ENCODE assay signal across 11 cellular contexts in genomic region chr16:85908889-85909584, GRCh38. TPM values are rescaled to one million over a fixed set of nuclear protein-coding genes. Genes with fewer than 3 reads are reported as not detected.
DNase-seq lines count a peak whose midpoint lies in the region; ATAC-seq and TF ChIP-seq lines count a peak whose summit lies in the region.
"Had no signal": no experiment of that assay in that cellular context is flagged by ENCODE, and none has a peak within 500 bp of the region (broad histone marks: within the 10 kb centered on the region; RNA-seq: fewer than 3 reads in every experiment).

No MANE protein-coding gene starts in this region.

- no peaks in the 10 kb centered on the region for H3K9me3 ChIP-seq in right atrium auricular region
- no peaks in the 10 kb centered on the region for H3K9me3 ChIP-seq in adrenal gland (replicated peaks in 1 of 3)
- no peaks in the 10 kb centered on the region for H3K9me3 ChIP-seq in upper lobe of right lung

- 67 to 73% (median 70%) methylated on average over 10 of the region's 10 CpGs for WGBS in adrenal gland, 4 donors

- peak overlapping the region; percentile 78 for H3K4me3 Mint-ChIP-seq in memory B cell
- H3K4me3 Mint-ChIP-seq: activated CD4-positive, alpha-beta T cell treated with anti-CD3 and anti-CD28 coated beads, Interleukin-2, amount 10 ng/mL, durations not matched to agents 7 days and 5 days; neural progenitor cell had no signal

- H3K36me3 ChIP-seq in right atrium auricular region (no peaks in the 10 kb centered on the region), adrenal gland (replicated peaks in 1 of 2) (no peaks in the 10 kb centered on the region), upper lobe of right lung (no peaks in the 10 kb centered on the region)
- H3K36me3 ChIP-seq: neural progenitor cell had no signal

- H3K36me3 Mint-ChIP-seq in memory B cell: peaks cover 66% of the 10 kb centered on the region
- H3K36me3 Mint-ChIP-seq: neural progenitor cell had no signal

- H3K27ac Mint-ChIP-seq in memory B cell: peak overlapping the region; percentile 94
- H3K27ac Mint-ChIP-seq: neural progenitor cell had no signal

- no peak for TF ChIP-seq CTCF in right atrium auricular region (IDR thresholded peaks at IDR 0.05)
- TF ChIP-seq CTCF in adrenal gland (IDR thresholded peaks at IDR 0.05): no peak
- TF ChIP-seq CTCF in upper lobe of right lung (IDR thresholded peaks at IDR 0.05): no peak

- H3K9me3 Mint-ChIP-seq in memory B cell: no peaks in the 10 kb centered on the region

- H3K4me1 Mint-ChIP-seq in memory B cell: peaks cover 61% of the 10 kb centered on the region

- ATAC-seq in Right ventricle myocardium inferior (peak; percentile 51), memory B cell (ENCODE audit: low read depth) (peak; percentile 2), upper lobe of right lung (peak; percentile 67), HG03045 (IDR thresholded peaks at IDR 0.05; ENCODE audit: unreplicated experiment) (no peak)

- intact Hi-C loops in Right ventricle myocardium inferior (cut with DNase I): no loop called here
- intact Hi-C loops in adrenal gland (cut with DNase I): no loop called here
- intact Hi-C loops in upper lobe of right lung (cut with DNase I): no loop called here

- H3K4me1 ChIP-seq in right atrium auricular region (peaks cover 0 to 14% of the 10 kb centered on the region in 2 donors), adrenal gland (replicated peaks in 1 of 2) (peaks cover 7 to 24% of the 10 kb centered on the region in 2 donors), upper lobe of right lung (peaks cover 23% of the 10 kb centered on the region)

- H3K27me3 ChIP-seq in right atrium auricular region: no peaks in the 10 kb centered on the region
- H3K27me3 ChIP-seq in adrenal gland: no peaks in the 10 kb centered on the region
- H3K27me3 ChIP-seq in upper lobe of right lung: no peaks in the 10 kb centered on the region
- H3K27me3 ChIP-seq: neural progenitor cell had no signal

- no peaks in the 10 kb centered on the region for H3K27me3 Mint-ChIP-seq in memory B cell
- H3K27me3 Mint-ChIP-seq: activated CD4-positive, alpha-beta T cell treated with anti-CD3 and anti-CD28 coated beads, Interleukin-2, amount 10 ng/mL, durations not matched to agents 7 days and 5 days had no signal

- TF ChIP-seq POLR2A in adrenal gland (IDR thresholded peaks at IDR 0.05): no peak

- H3K4me3 ChIP-seq in right atrium auricular region: no peak overlapping the region
- H3K4me3 ChIP-seq in adrenal gland: no peak overlapping the region
- H3K4me3 ChIP-seq in upper lobe of right lung: no peak overlapping the region
- H3K4me3 ChIP-seq: neural progenitor cell had no signal

- DNase-seq in Right ventricle myocardium inferior (ENCODE audit: missing footprints) (no peak), right atrium auricular region (ENCODE audit: low spot score) (no peak), adrenal gland (peak in 2 of 7 donors; percentile 32 to 39), memory B cell (ENCODE audit: low spot score in 2 of 2) (no peak), upper lobe of right lung (no peak), occipital lobe (lab: John Stamatoyannopoulos, UW) (no peak), mesenteric fat pad (ENCODE audit: low spot score) (no peak)
- DNase-seq: activated CD4-positive, alpha-beta T cell treated with anti-CD3 and anti-CD28 coated beads, Interleukin-2, amount 10 ng/mL, durations not matched to agents 7 days and 5 days; DND-41 had no signal

- H3K27ac ChIP-seq in right atrium auricular region (no peak overlapping the region), adrenal gland (peak overlapping the region in 3 of 5 donors; percentile 31 to 77 (median 69)), upper lobe of right lung (peak overlapping the region; percentile 24)
- H3K27ac ChIP-seq: neural progenitor cell had no signal

RNA-seq across cellular contexts. Expression of gene IRF8, which starts 10.1 kb away (rescaled TPM):
- 3.3 TPM for total RNA-seq in Right ventricle myocardium inferior
- 10 to 100 TPM in 1 of 2 donors, 1 to 10 TPM in 1; 2.2 to 10.6 TPM for total RNA-seq in right atrium auricular region
- 10 to 100 TPM; 11.4 to 40.1 (median 19.3) TPM for total RNA-seq in adrenal gland
- 1 to 10 TPM; 3.4 to 9.6 (median 8.3) TPM for polyA plus RNA-seq in adrenal gland
- total RNA-seq in upper lobe of right lung: 43.1 TPM
- 9.8 TPM for total RNA-seq in occipital lobe
- total RNA-seq in mesenteric fat pad: 112 TPM

Comparison
In these comparisons a context has a peak if more than half of its experiments do, and no peak if none do; other contexts are left out.
1. H3K27ac ChIP-seq: peak in adrenal gland (3 of 5) and upper lobe of right lung (single experiment); none in right atrium auricular region (0 of 2).